In the genomic region with DNA sequence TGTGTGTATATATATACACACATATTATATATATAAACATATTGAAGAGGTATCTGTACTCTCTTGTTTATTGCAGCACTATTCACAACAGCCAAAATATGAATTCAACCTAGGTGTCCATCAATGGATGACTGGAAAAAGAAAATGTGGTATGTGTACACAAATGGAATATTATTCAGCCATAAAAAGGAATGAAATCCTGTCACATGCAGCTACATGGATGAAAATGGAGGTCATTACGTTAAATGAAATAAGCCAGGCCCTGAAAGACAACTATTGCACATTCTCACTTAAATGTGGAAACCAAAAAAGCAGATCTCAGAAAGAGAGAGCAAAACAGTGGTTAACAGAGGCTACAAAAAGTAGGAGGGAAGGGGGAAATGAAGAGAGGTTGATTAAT, we compare ENCODE assay signal across 36 cellular contexts.
"Had no signal": no experiment of that assay in that cellular context is flagged by ENCODE, and none has a peak within 500 bp of the region (broad histone marks: within the 10 kb centered on the region; RNA-seq: fewer than 3 reads in every experiment).

No MANE protein-coding gene starts in this region.

- H3K27me3 Mint-ChIP-seq: activated naive CD4-positive, alpha-beta T cell treated with anti-CD3 and anti-CD28 coated beads, Interleukin-2, amount 10 ng/mL, durations not matched to agents 7 days and 5 days; activated naive CD8-positive, alpha-beta T cell; activated naive CD8-positive, alpha-beta T cell treated with anti-CD3 and anti-CD28 coated beads for 36 hours; activated naive CD8-positive, alpha-beta T cell treated with anti-CD3 and anti-CD28 coated beads, Interleukin-2, amount 10 ng/mL, durations not matched to agents 7 days and 5 days; activated naive CD8-positive, alpha-beta T cell treated with anti-CD3 and anti-CD28 coated beads, Interleukin-2, amount 50 U/mL, for 24 hours; activated T-cell treated with anti-CD3 and anti-CD28 coated beads, Interleukin-2, amount 50 U/mL, for 24 hours; activated T-helper 17 cell treated with anti-CD3 and anti-CD28 coated beads, Interleukin-2, amount 50 U/mL, for 72 hours; central memory CD8-positive, alpha-beta T cell had no signal

- ATAC-seq: activated naive CD4-positive, alpha-beta T cell treated with anti-CD3 and anti-CD28 coated beads, Interleukin-2, amount 50 U/mL, for 72 hours; activated naive CD8-positive, alpha-beta T cell treated with anti-CD3 and anti-CD28 coated beads, Interleukin-2, amount 50 U/mL, for 24 hours; activated T-cell treated with anti-CD3 and anti-CD28 coated beads, Interleukin-2, amount 50 U/mL, for 4 hours; activated T-cell treated with anti-CD3 and anti-CD28 coated beads, Interleukin-2, amount 50 U/mL, for 72 hours; activated T-helper 17 cell treated with anti-CD3 and anti-CD28 coated beads, Interleukin-2, amount 50 U/mL, for 72 hours; body of pancreas had no signal

- H3K27me3 ChIP-seq: adrenal gland, ascending aorta, body of pancreas, brain microvascular endothelial cell, breast epithelium, cardiac muscle cell had no signal

- H3K4me1 ChIP-seq: adrenal gland, ascending aorta, body of pancreas, breast epithelium had no signal

- H3K36me3 ChIP-seq: brain microvascular endothelial cell, breast epithelium had no signal

- H3K4me3 ChIP-seq: adrenal gland, ascending aorta, body of pancreas, breast epithelium, cardiac muscle cell had no signal

- H3K4me3 Mint-ChIP-seq: activated naive CD4-positive, alpha-beta T cell treated with anti-CD3 and anti-CD28 coated beads for 36 hours; activated naive CD4-positive, alpha-beta T cell treated with anti-CD3 and anti-CD28 coated beads, Interleukin-2, amount 10 ng/mL, durations not matched to agents 7 days and 5 days; activated naive CD8-positive, alpha-beta T cell; activated naive CD8-positive, alpha-beta T cell treated with anti-CD3 and anti-CD28 coated beads for 36 hours; activated naive CD8-positive, alpha-beta T cell treated with anti-CD3 and anti-CD28 coated beads, Interleukin-2, amount 10 ng/mL, durations not matched to agents 7 days and 5 days; activated naive CD8-positive, alpha-beta T cell treated with anti-CD3 and anti-CD28 coated beads, Interleukin-2, amount 50 U/mL, for 24 hours; activated T-cell treated with anti-CD3 and anti-CD28 coated beads, Interleukin-2, amount 50 U/mL, for 24 hours; activated T-cell treated with anti-CD3 and anti-CD28 coated beads, Interleukin-2, amount 50 U/mL, for 4 hours; activated T-cell treated with anti-CD3 and anti-CD28 coated beads, Interleukin-2, amount 50 U/mL, for 72 hours; activated T-helper 1 cell treated with anti-CD3 and anti-CD28 coated beads, Interleukin-12 subunit alpha, Interleukin-12 subunit beta, Interleukin-2, Interleukin-4 antibody, amounts not matched to agents 30 ng/mL and 10 ng/mL and 1 ng/mL, durations not matched to agents 14 hours and 24 hours and 36 hours; activated T-helper 17 cell treated with anti-CD3 and anti-CD28 coated beads, Interleukin-2, amount 50 U/mL, for 72 hours; brain; central memory CD8-positive, alpha-beta T cell had no signal

- DNase-seq: activated effector memory CD4-positive, alpha-beta T cell treated with anti-CD3 and anti-CD28 coated beads, Interleukin-2, amount 50 U/mL, for 16 hours; activated effector memory CD4-positive, alpha-beta T cell treated with Interleukin-2 at 50 U/mL for 16 hours; activated gamma-delta T cell; activated gamma-delta T cell treated with Interleukin-2 at 50 U/mL for 16 hours; activated naive CD4-positive, alpha-beta T cell; activated naive CD4-positive, alpha-beta T cell treated with anti-CD3 and anti-CD28 coated beads for 36 hours; activated naive CD4-positive, alpha-beta T cell treated with anti-CD3 and anti-CD28 coated beads, Interleukin-2, amount 10 ng/mL, durations not matched to agents 7 days and 5 days; activated naive CD4-positive, alpha-beta T cell treated with anti-CD3 and anti-CD28 coated beads, Interleukin-2, amount 50 U/mL, for 16 hours; activated naive CD8-positive, alpha-beta T cell treated with anti-CD3 and anti-CD28 coated beads for 36 hours; activated naive CD8-positive, alpha-beta T cell treated with anti-CD3 and anti-CD28 coated beads, Interleukin-2, amount 10 ng/mL, durations not matched to agents 7 days and 5 days; activated naive CD8-positive, alpha-beta T cell treated with anti-CD3 and anti-CD28 coated beads, Interleukin-2, amount 50 U/mL, for 24 hours; activated T-cell treated with anti-CD3 and anti-CD28 coated beads, Interleukin-2, amount 50 U/mL, for 1 hour; activated T-cell treated with anti-CD3 and anti-CD28 coated beads, Interleukin-2, amount 50 U/mL, for 24 hours; activated T-cell treated with anti-CD3 and anti-CD28 coated beads, Interleukin-2, amount 50 U/mL, for 4 hours; activated T-cell treated with anti-CD3 and anti-CD28 coated beads, Interleukin-2, amount 50 U/mL, for 48 hours; activated T-cell treated with anti-CD3 and anti-CD28 coated beads, Interleukin-2, amount 50 U/mL, for 72 hours; adrenal gland; amniotic stem cell; amygdala; anterior cingulate cortex; aorta; body of pancreas; brain microvascular endothelial cell; caudate nucleus; central memory CD4-positive, alpha-beta T cell; cerebellar nuclear complex had no signal

- H3K27ac Mint-ChIP-seq: activated naive CD4-positive, alpha-beta T cell treated with anti-CD3 and anti-CD28 coated beads for 36 hours; activated naive CD4-positive, alpha-beta T cell treated with anti-CD3 and anti-CD28 coated beads, Interleukin-2, amount 10 ng/mL, durations not matched to agents 7 days and 5 days; activated naive CD4-positive, alpha-beta T cell treated with anti-CD3 and anti-CD28 coated beads, Interleukin-2, amount 50 U/mL, for 72 hours; activated naive CD8-positive, alpha-beta T cell; activated naive CD8-positive, alpha-beta T cell treated with anti-CD3 and anti-CD28 coated beads for 36 hours; activated naive CD8-positive, alpha-beta T cell treated with anti-CD3 and anti-CD28 coated beads, Interleukin-2, amount 10 ng/mL, durations not matched to agents 7 days and 5 days; activated naive CD8-positive, alpha-beta T cell treated with anti-CD3 and anti-CD28 coated beads, Interleukin-2, amount 50 U/mL, for 24 hours; activated T-cell treated with anti-CD3 and anti-CD28 coated beads, Interleukin-2, amount 50 U/mL, for 24 hours; activated T-helper 1 cell treated with anti-CD3 and anti-CD28 coated beads, Interleukin-12 subunit alpha, Interleukin-12 subunit beta, Interleukin-2, Interleukin-4 antibody, amounts not matched to agents 30 ng/mL and 10 ng/mL and 1 ng/mL, durations not matched to agents 14 hours and 24 hours and 36 hours; activated T-helper 17 cell treated with anti-CD3 and anti-CD28 coated beads, Interleukin-2, amount 50 U/mL, for 72 hours; activated T-helper 2 cell treated with anti-CD3 and anti-CD28 coated beads, Interferon-gamma antibody, Interleukin-2, Interleukin-4, amounts not matched to agents 10 μg/mL and 5 μg/mL and 100 μg/mL, durations not matched to agents 14 hours and 24 hours and 36 hours; brain had no signal

- H3K4me1 Mint-ChIP-seq: activated naive CD4-positive, alpha-beta T cell treated with anti-CD3 and anti-CD28 coated beads, Interleukin-2, amount 10 ng/mL, durations not matched to agents 7 days and 5 days; activated naive CD8-positive, alpha-beta T cell treated with anti-CD3 and anti-CD28 coated beads for 36 hours; activated naive CD8-positive, alpha-beta T cell treated with anti-CD3 and anti-CD28 coated beads, Interleukin-2, amount 10 ng/mL, durations not matched to agents 7 days and 5 days; activated naive CD8-positive, alpha-beta T cell treated with anti-CD3 and anti-CD28 coated beads, Interleukin-2, amount 50 U/mL, for 24 hours; activated T-helper 17 cell treated with anti-CD3 and anti-CD28 coated beads, Interleukin-2, amount 50 U/mL, for 72 hours; brain; central memory CD8-positive, alpha-beta T cell had no signal

- H3K27ac ChIP-seq: adrenal gland, ascending aorta, body of pancreas, brain microvascular endothelial cell, breast epithelium, cardiac muscle cell had no signal
